In the genomic region with DNA sequence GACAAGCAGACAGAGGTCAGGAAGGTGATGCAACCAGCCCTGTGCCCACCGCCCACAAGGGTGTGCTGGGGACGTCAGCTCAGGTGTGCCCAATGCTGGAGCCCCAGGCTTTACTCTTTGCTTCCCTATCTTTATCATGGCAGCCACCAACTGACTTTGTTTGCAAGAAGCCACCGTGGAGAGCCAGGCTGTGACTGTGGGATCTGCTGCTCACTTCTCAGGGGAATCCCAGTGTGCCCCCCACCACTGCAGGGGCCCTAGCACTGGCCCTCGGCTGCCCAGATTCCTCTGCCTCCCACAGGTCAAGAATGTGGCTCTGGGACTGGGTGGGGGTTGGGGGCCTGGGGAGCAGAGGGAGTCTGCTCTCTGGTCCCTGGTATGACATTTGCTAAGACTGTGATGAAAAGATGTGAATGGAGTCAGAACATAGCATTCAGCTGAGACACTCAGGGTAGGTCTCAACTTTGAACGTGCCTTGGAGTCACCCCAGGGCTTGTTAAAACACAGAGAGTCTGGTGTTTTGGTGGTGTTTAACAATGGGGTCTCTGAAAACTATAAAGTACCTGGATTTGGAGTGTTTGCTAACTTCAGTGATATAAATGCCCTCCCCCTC, we compare ENCODE assay signal across 16 cellular contexts. TPM values are rescaled to one million over a fixed set of nuclear protein-coding genes. Genes with fewer than 3 reads are reported as not detected.
DNase-seq lines count a peak whose midpoint lies in the region; ATAC-seq and TF ChIP-seq lines count a peak whose summit lies in the region.
"Had no signal": no experiment of that assay in that cellular context is flagged by ENCODE, and none has a peak within 500 bp of the region (broad histone marks: within the 10 kb centered on the region; RNA-seq: fewer than 3 reads in every experiment).

No MANE protein-coding gene starts in this region.

- H3K27me3 ChIP-seq in GM23248 (replicated peaks; ENCODE audit: insufficient read depth): no peaks in the 10 kb centered on the region

- peaks cover 86% of the 10 kb centered on the region for H3K79me2 ChIP-seq in GM23248 (ENCODE audit: insufficient read depth)

- H3K9me3 Mint-ChIP-seq in activated T-helper 1 cell treated with anti-CD3 and anti-CD28 coated beads, Interleukin-12 subunit alpha, Interleukin-12 subunit beta, Interleukin-2, Interleukin-4 antibody, amounts not matched to agents 30 ng/mL and 10 ng/mL and 1 ng/mL, durations not matched to agents 14 hours and 24 hours and 36 hours: no peaks in the 10 kb centered on the region
- H3K9me3 Mint-ChIP-seq: CD4-positive, CD25-positive, alpha-beta regulatory T cell had no signal

- no peak overlapping the region for H3K4me2 ChIP-seq in GM23248 (ENCODE audit: unreplicated experiment)

- no peak overlapping the region for H3K27ac ChIP-seq in GM23248

- H3K9ac ChIP-seq in GM23248: no peak overlapping the region

- no peak overlapping the region for H3K27ac Mint-ChIP-seq in activated T-helper 1 cell treated with anti-CD3 and anti-CD28 coated beads, Interleukin-12 subunit alpha, Interleukin-12 subunit beta, Interleukin-2, Interleukin-4 antibody, amounts not matched to agents 30 ng/mL and 10 ng/mL and 1 ng/mL, durations not matched to agents 14 hours and 24 hours and 36 hours
- H3K27ac Mint-ChIP-seq: CD4-positive, CD25-positive, alpha-beta regulatory T cell had no signal

- no peak overlapping the region for H3K4me3 Mint-ChIP-seq in activated T-helper 1 cell treated with anti-CD3 and anti-CD28 coated beads, Interleukin-12 subunit alpha, Interleukin-12 subunit beta, Interleukin-2, Interleukin-4 antibody, amounts not matched to agents 30 ng/mL and 10 ng/mL and 1 ng/mL, durations not matched to agents 14 hours and 24 hours and 36 hours
- H3K4me3 Mint-ChIP-seq: CD4-positive, CD25-positive, alpha-beta regulatory T cell had no signal

- H3K36me3 ChIP-seq in GM23248 (ENCODE audit: low read depth): peaks cover 34% of the 10 kb centered on the region

- H3K9me3 ChIP-seq in GM23248 (ENCODE audit: low read depth): no peaks in the 10 kb centered on the region

- peak; percentile 34 for DNase-seq in GM23248
- peak; percentile 11 for DNase-seq in choroid plexus epithelial cell (ENCODE audit: low read depth)
- DNase-seq in left lobe of liver (ENCODE audit: low spot score): peak; percentile 33
- DNase-seq in ureter (ENCODE audit: low spot score): peak; percentile 38
- no peak for DNase-seq in C1 segment of cervical spinal cord (lab: John Stamatoyannopoulos, UW)
- DNase-seq in activated T-helper 1 cell treated with anti-CD3 and anti-CD28 coated beads, Interleukin-12 subunit alpha, Interleukin-12 subunit beta, Interleukin-2, Interleukin-4 antibody, amounts not matched to agents 30 ng/mL and 10 ng/mL and 1 ng/mL, durations not matched to agents 14 hours and 24 hours and 36 hours (ENCODE audit: low spot score): no peak
- no peak for DNase-seq in amygdala (lab: John Stamatoyannopoulos, UW)
- DNase-seq: CD4-positive, CD25-positive, alpha-beta regulatory T cell; NCI-H1417 treated with DMSO at 0.1 percent for 48 hours; NCI-H2029; NCI-H2171; NCI-H446; NCI-H69; SHP77 treated with DMSO at 0.1 percent for 48 hours had no signal

- 81 to 82% methylated on average over 5 of the region's 5 CpGs for WGBS in GM23248 (ENCODE audit: low coverage in 1 of 2, low lambda C conversion rate in 2 of 2, missing lambda C conversion rate in 2 of 2), 2 experiments

- TF ChIP-seq CTCF in choroid plexus epithelial cell (conservative IDR thresholded peaks at IDR 0.05; ENCODE audit: low read depth, low read length): no peak

- H3K4me1 ChIP-seq in GM23248 (ENCODE audit: insufficient read depth): no peaks in the 10 kb centered on the region

- no peaks in the 10 kb centered on the region for H4K20me1 ChIP-seq in GM23248 (ENCODE audit: insufficient read depth)

- intact Hi-C loops in activated T-helper 1 cell treated with anti-CD3 and anti-CD28 coated beads, Interleukin-12 subunit alpha, Interleukin-12 subunit beta, Interleukin-2, Interleukin-4 antibody, amounts not matched to agents 30 ng/mL and 10 ng/mL and 1 ng/mL, durations not matched to agents 14 hours and 24 hours and 36 hours (cut with micrococcal nuclease): no loop called here

- H3F3A ChIP-seq in GM23248 (ENCODE audit: insufficient read depth): peaks cover 11% of the 10 kb centered on the region; the same call in 1 of the 2 replicates

- H3K4me3 ChIP-seq in GM23248: no peak overlapping the region
- H3K4me3 ChIP-seq in choroid plexus epithelial cell (ENCODE audit: low read depth, low read length): no peak overlapping the region
- H3K4me3 ChIP-seq: GM12878, K562 had no signal

- no peak for ATAC-seq in left lobe of liver
- ATAC-seq: GM12878, K562 had no signal

- no peak overlapping the region for H2AFZ ChIP-seq in GM23248

- H3K36me3 Mint-ChIP-seq in activated T-helper 1 cell treated with anti-CD3 and anti-CD28 coated beads, Interleukin-12 subunit alpha, Interleukin-12 subunit beta, Interleukin-2, Interleukin-4 antibody, amounts not matched to agents 30 ng/mL and 10 ng/mL and 1 ng/mL, durations not matched to agents 14 hours and 24 hours and 36 hours (ENCODE audit: low read depth): no peaks in the 10 kb centered on the region
- H3K36me3 Mint-ChIP-seq: CD4-positive, CD25-positive, alpha-beta regulatory T cell had no signal

- peaks cover 12% of the 10 kb centered on the region for H3K27me3 Mint-ChIP-seq in activated T-helper 1 cell treated with anti-CD3 and anti-CD28 coated beads, Interleukin-12 subunit alpha, Interleukin-12 subunit beta, Interleukin-2, Interleukin-4 antibody, amounts not matched to agents 30 ng/mL and 10 ng/mL and 1 ng/mL, durations not matched to agents 14 hours and 24 hours and 36 hours (ENCODE audit: insufficient read depth)
- H3K27me3 Mint-ChIP-seq: CD4-positive, CD25-positive, alpha-beta regulatory T cell had no signal

- in situ Hi-C loops in GM23248 (cut with MboI): no loop called here

- no peaks in the 10 kb centered on the region for H3K4me1 Mint-ChIP-seq in activated T-helper 1 cell treated with anti-CD3 and anti-CD28 coated beads, Interleukin-12 subunit alpha, Interleukin-12 subunit beta, Interleukin-2, Interleukin-4 antibody, amounts not matched to agents 30 ng/mL and 10 ng/mL and 1 ng/mL, durations not matched to agents 14 hours and 24 hours and 36 hours (ENCODE audit: low read depth)
- H3K4me1 Mint-ChIP-seq: CD4-positive, CD25-positive, alpha-beta regulatory T cell had no signal

- no peaks in the 10 kb centered on the region for H3K9me2 ChIP-seq in GM23248 (ENCODE audit: insufficient read depth)

RNA-seq across cellular contexts. Expression of a gene that starts 47.3 kb away (rescaled TPM):
- 44.4 and 46.0 TPM in 2 replicates for total RNA-seq in GM23248 (2014; rRNA removed; shearing (Covaris generic))
- 41.9 and 42.4 TPM in 2 replicates for polyA plus RNA-seq in GM23248 (2016; fragmentation: Nextera tagmentation; extraction: Ambion mirVana)
- total RNA-seq in left lobe of liver (0.13 TPM), ureter (4.6 TPM)
- 0.66 and 1.2 TPM in 2 replicates for total RNA-seq in activated T-helper 1 cell treated with anti-CD3 and anti-CD28 coated beads, Interleukin-12 subunit alpha, Interleukin-12 subunit beta, Interleukin-2, Interleukin-4 antibody, amounts not matched to agents 30 ng/mL and 10 ng/mL and 1 ng/mL, durations not matched to agents 14 hours and 24 hours and 36 hours
- polyA plus RNA-seq: CD4-positive, CD25-positive, alpha-beta regulatory T cell had no signal

Comparison
In these comparisons a context has a peak if more than half of its experiments do, and no peak if none do; other contexts are left out.
1. DNase-seq: peak in GM23248 (single experiment), choroid plexus epithelial cell (single experiment), left lobe of liver (single experiment) and ureter (single experiment); none in C1 segment of cervical spinal cord (0 of 14), activated T-helper 1 cell treated with anti-CD3 and anti-CD28 coated beads, Interleukin-12 subunit alpha, Interleukin-12 subunit beta, Interleukin-2, Interleukin-4 antibody, amounts not matched to agents 30 ng/mL and 10 ng/mL and 1 ng/mL, durations not matched to agents 14 hours and 24 hours and 36 hours (single experiment) and amygdala (0 of 56).